In the genomic region with DNA sequence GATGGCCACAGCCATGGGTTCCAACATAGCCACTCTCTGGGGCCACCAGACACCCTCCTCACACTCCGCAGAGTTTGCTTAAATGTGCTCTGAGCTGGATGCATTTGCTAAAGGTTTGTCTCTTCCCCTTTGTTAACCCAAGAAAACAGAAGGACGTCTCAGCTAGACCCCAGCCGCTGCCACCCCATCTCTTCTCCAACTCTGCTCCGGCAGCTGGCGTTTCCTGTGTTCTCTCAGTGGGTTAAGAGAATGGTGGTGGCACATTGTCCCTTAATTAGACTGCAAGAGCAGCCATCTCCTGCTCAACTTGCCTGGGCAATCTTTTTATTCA, we compare ENCODE assay signal across 12 cellular contexts.
A peak's percentile ranks its signal among the peaks of the same experiment; 100 is the strongest.
DNase-seq lines count a peak whose midpoint lies in the region.
"Had no signal": no experiment of that assay in that cellular context is flagged by ENCODE, and none has a peak within 500 bp of the region (broad histone marks: within the 10 kb centered on the region; RNA-seq: fewer than 3 reads in every experiment).

No MANE protein-coding gene starts in this region.

- no peaks in the 10 kb centered on the region for H3K9me3 ChIP-seq in KOPT-K1 (ENCODE audit: insufficient read depth, low read length, poor library complexity, severe bottlenecking)
- H3K9me3 ChIP-seq: adrenal gland had no signal

- no peaks in the 10 kb centered on the region for H3K36me3 ChIP-seq in KOPT-K1 (ENCODE audit: insufficient read depth, low read length)
- H3K36me3 ChIP-seq: adrenal gland had no signal

- H3K4me1 Mint-ChIP-seq in activated naive CD4-positive, alpha-beta T cell treated with anti-CD3 and anti-CD28 coated beads, Interleukin-2, amount 10 ng/mL, durations not matched to agents 7 days and 5 days, result peaks cover 93% of the 10 kb centered on the region

- H3K27ac Mint-ChIP-seq in activated naive CD4-positive, alpha-beta T cell treated with anti-CD3 and anti-CD28 coated beads, Interleukin-2, amount 10 ng/mL, durations not matched to agents 7 days and 5 days, result peak overlapping the region; percentile 97

- H3K4me3 ChIP-seq in skin epidermis, result no peak overlapping the region
- H3K4me3 ChIP-seq: adrenal gland had no signal

- H3K9me3 Mint-ChIP-seq in activated naive CD4-positive, alpha-beta T cell treated with anti-CD3 and anti-CD28 coated beads, Interleukin-2, amount 10 ng/mL, durations not matched to agents 7 days and 5 days, result no peaks in the 10 kb centered on the region

- peak overlapping the region; percentile 81 for H3K4me3 Mint-ChIP-seq in activated naive CD4-positive, alpha-beta T cell treated with anti-CD3 and anti-CD28 coated beads, Interleukin-2, amount 10 ng/mL, durations not matched to agents 7 days and 5 days

- CTCF ChIA-PET in activated naive CD4-positive, alpha-beta T cell treated with anti-CD3 and anti-CD28 coated beads, Interleukin-2, amount 10 ng/mL, durations not matched to agents 7 days and 5 days (lab: Charles Lee), result interaction anchor here (0.8 to 2.1 kb wide), 7 partner anchors 90 to 400 kb away, joined by 3 to 12 read pairs (median 3); no protein-coding TSS in a partner anchor

- peak; percentile 42 for DNase-seq in SIG-M5 treated with dmso at 0.1 percent for 504 hours (lab: John Stamatoyannopoulos, UW; ENCODE audit: unreplicated experiment)
- DNase-seq in SIG-M5 (lab: John Stamatoyannopoulos, UW), result no peak
- DNase-seq in activated naive CD4-positive, alpha-beta T cell treated with anti-CD3 and anti-CD28 coated beads, Interleukin-2, amount 10 ng/mL, durations not matched to agents 7 days and 5 days, result peak; percentile 52
- DNase-seq in NCI-H1930 (lab: John Stamatoyannopoulos, UW), result no peak
- no peak for DNase-seq in HuH-7.5 (ENCODE audit: low spot score)
- no peak for DNase-seq in NCI-H2029 (lab: John Stamatoyannopoulos, UW)
- DNase-seq: adrenal gland, EL, OCI-M1 had no signal

- H3K27ac ChIP-seq in KOPT-K1 (ENCODE audit: low read depth, low read length, poor library complexity, severe bottlenecking) (peak overlapping the region; percentile 100), skin epidermis (peak overlapping the region in 17 of 21 experiments; percentile 8 to 87 (median 60))
- H3K27ac ChIP-seq: 22Rv1 had no signal

- no peaks in the 10 kb centered on the region for H3K27me3 Mint-ChIP-seq in activated naive CD4-positive, alpha-beta T cell treated with anti-CD3 and anti-CD28 coated beads, Interleukin-2, amount 10 ng/mL, durations not matched to agents 7 days and 5 days

- H3K36me3 Mint-ChIP-seq in activated naive CD4-positive, alpha-beta T cell treated with anti-CD3 and anti-CD28 coated beads, Interleukin-2, amount 10 ng/mL, durations not matched to agents 7 days and 5 days, result peaks cover 2% of the 10 kb centered on the region

Comparison
In these comparisons a context has a peak if more than half of its experiments do, and no peak if none do; other contexts are left out.
1. DNase-seq: peak in SIG-M5 treated with dmso at 0.1 percent for 504 hours (single experiment) and activated naive CD4-positive, alpha-beta T cell treated with anti-CD3 and anti-CD28 coated beads, Interleukin-2, amount 10 ng/mL, durations not matched to agents 7 days and 5 days (single experiment); none in SIG-M5 (single experiment), NCI-H1930 (0 of 2), HuH-7.5 (single experiment) and NCI-H2029 (single experiment).